In genomic region chr2:54956392-54956722, GRCh38 we compare ENCODE assay signal across 1 cellular context.
TF ChIP-seq lines count a peak whose summit lies in the region.

No MANE protein-coding gene starts in this region.

TF ChIP-seq in IMR-90, 13 proteins besides CTCF, POLR2A, EP300 and RAD21 (continued from another document):
- TF ChIP-seq USF2 (IDR thresholded peaks at IDR 0.05; ENCODE audit: low read depth, low read length) = no peak
